7 cellular contexts compared by ENCODE assay signal in genomic region chr6:3925904-3926482, GRCh38.
A peak's percentile ranks its signal among the peaks of the same experiment; 100 is the strongest.
DNase-seq lines count a peak whose midpoint lies in the region; ATAC-seq, FAIRE-seq and TF ChIP-seq lines count a peak whose summit lies in the region.
"Not testable (repeated sequence)": the region's sequence is repeated elsewhere in the genome, so short reads cannot be mapped to it uniquely, and the experiment has no call there.

No MANE protein-coding gene starts in this region.

- not testable (repeated sequence) for H3K14ac ChIP-seq in mesenchymal stem cell (ENCODE audit: low read length in 2 of 2)

- H3K27ac ChIP-seq in GM23248 (peak overlapping the region; percentile 44; the same call in 1 of the 2 replicates), esophagus muscularis mucosa (replicated peaks in 1 of 4) (peak overlapping the region; percentile 36 to 73 (median 64)), heart left ventricle (peak overlapping the region in 11 of 12 donors; percentile 33 to 70 (median 49)), gastrocnemius medialis (peak overlapping the region; percentile 13 to 74 (median 27))
- not testable (repeated sequence) for H3K27ac ChIP-seq in astrocyte (ENCODE audit: low read depth, low read length); mesenchymal stem cell (ENCODE audit: low read length, poor library complexity, severe bottlenecking)

- not testable (repeated sequence) for TF ChIP-seq POLR2A in esophagus muscularis mucosa (IDR thresholded peaks at IDR 0.05; ENCODE audit: low read depth); heart left ventricle (IDR thresholded peaks at IDR 0.05); gastrocnemius medialis (IDR thresholded peaks at IDR 0.05)

- H3K4me2 ChIP-seq in GM23248 (ENCODE audit: unreplicated experiment) (peak overlapping the region; percentile 67), astrocyte (ENCODE audit: low read length) (peak overlapping the region; percentile 62)
- H3K4me2 ChIP-seq in mesenchymal stem cell (ENCODE audit: low read length, poor library complexity, severe bottlenecking), result not testable (repeated sequence)

- H3K4me3 ChIP-seq in GM23248; astrocyte (ENCODE audit: insufficient read depth, low read depth, low read length); gastrocnemius medialis: not testable (repeated sequence)
- H3K4me3 ChIP-seq in esophagus muscularis mucosa (peak overlapping the region in 1 of 4 donors; percentile 18), heart left ventricle (peak overlapping the region in 6 of 12 donors; percentile 13 to 40 (median 26)), mesenchymal stem cell (ENCODE audit: insufficient read depth in 1 of 2, low read depth in 1 of 2, low read length in 2 of 2) (peak overlapping the region in 1 of 2 experiments; percentile 35)

- peaks cover 23% of the 10 kb centered on the region for H3F3A ChIP-seq in GM23248 (ENCODE audit: insufficient read depth)

- not testable (repeated sequence) for H2AK5ac ChIP-seq in mesenchymal stem cell (ENCODE audit: low read length, severe bottlenecking)

- not testable (repeated sequence) for H4K8ac ChIP-seq in mesenchymal stem cell (ENCODE audit: low read length)

- H3K4me3 Mint-ChIP-seq in astrocyte (ENCODE audit: unreplicated experiment), result not testable (repeated sequence)

- H3K27ac Mint-ChIP-seq in astrocyte (ENCODE audit: unreplicated experiment), result not testable (repeated sequence)

- H3K4me1 ChIP-seq in GM23248 (ENCODE audit: insufficient read depth) (peaks cover 42% of the 10 kb centered on the region), astrocyte (ENCODE audit: insufficient read depth, low read length) (peaks cover 13% of the 10 kb centered on the region), esophagus muscularis mucosa (peaks cover 8 to 44% (median 38%) of the 10 kb centered on the region in 4 donors), heart left ventricle (peaks cover 0 to 33% (median 9%) of the 10 kb centered on the region in 12 donors), gastrocnemius medialis (peaks cover 22 to 24% of the 10 kb centered on the region in 2 donors)
- not testable (repeated sequence) for H3K4me1 ChIP-seq in mesenchymal stem cell (ENCODE audit: control insufficient read depth, insufficient read depth, low read depth, low read length)

- H3K36me3 ChIP-seq in GM23248 (ENCODE audit: low read depth); astrocyte (ENCODE audit: insufficient read depth, low read length); esophagus muscularis mucosa; heart left ventricle; mesenchymal stem cell (ENCODE audit: control insufficient read depth in 1 of 2, insufficient read depth in 2 of 2, low read depth in 1 of 2, low read length in 2 of 2); gastrocnemius medialis: not testable (repeated sequence)

- 8 to 14% methylated on average over 7 to 13 of the region's 13 CpGs for WGBS in GM23248 (ENCODE audit: low coverage in 1 of 2, low lambda C conversion rate in 2 of 2, missing lambda C conversion rate in 2 of 2), 2 experiments
- WGBS in esophagus muscularis mucosa, result 69% methylated on average over 13 of the region's 13 CpGs
- 31 to 46% (median 35%) methylated on average over 13 of the region's 13 CpGs for WGBS in heart left ventricle, 4 donors
- WGBS in mesenchymal stem cell, result 92% methylated on average over 13 of the region's 13 CpGs

- H3K4ac ChIP-seq in mesenchymal stem cell (ENCODE audit: low read depth in 1 of 2, low read length in 2 of 2), result not testable (repeated sequence)

- not testable (repeated sequence) for H3K23ac ChIP-seq in mesenchymal stem cell (ENCODE audit: low read length in 2 of 2)

- in situ Hi-C loops in GM23248 (cut with MboI); gastrocnemius medialis (cut with MboI; ENCODE audit: low sequenced_read_pairs in 4 of 4): not testable (repeated sequence)

- peaks cover 15% of the 10 kb centered on the region for H3K4me1 Mint-ChIP-seq in astrocyte (ENCODE audit: low read depth, unreplicated experiment)

- peak overlapping the region; percentile 42; the same call in 1 of the 2 replicates for H3K9ac ChIP-seq in GM23248
- H3K9ac ChIP-seq in astrocyte (ENCODE audit: low read length), result not testable (repeated sequence)
- peak overlapping the region; percentile 36 for H3K9ac ChIP-seq in mesenchymal stem cell (ENCODE audit: low read length)

- not testable (repeated sequence) for H3K27me3 Mint-ChIP-seq in astrocyte (ENCODE audit: low read depth, unreplicated experiment)

- H3K79me1 ChIP-seq in mesenchymal stem cell (replicated peaks; ENCODE audit: low read length, poor library complexity, severe bottlenecking), result not testable (repeated sequence)

- H3K36me3 Mint-ChIP-seq in astrocyte (ENCODE audit: low read depth, unreplicated experiment), result not testable (repeated sequence)

- not testable (repeated sequence) for TF ChIP-seq CTCF in astrocyte (IDR thresholded peaks at IDR 0.05; ENCODE audit: insufficient read depth, low read depth, low read length); esophagus muscularis mucosa (IDR thresholded peaks at IDR 0.05); heart left ventricle (IDR thresholded peaks at IDR 0.05); gastrocnemius medialis (IDR thresholded peaks at IDR 0.05 in 4 of 5, conservative IDR thresholded peaks at IDR 0.05 in 1 of 5)

- not testable (repeated sequence) for H4K91ac ChIP-seq in mesenchymal stem cell (ENCODE audit: low read length)

- H3K9me3 ChIP-seq in GM23248 (ENCODE audit: low read depth); astrocyte (ENCODE audit: insufficient read depth, low read depth, low read length); esophagus muscularis mucosa; heart left ventricle; mesenchymal stem cell (ENCODE audit: control insufficient read depth, low read length); gastrocnemius medialis: not testable (repeated sequence)

- H3K9me3 Mint-ChIP-seq in astrocyte (ENCODE audit: unreplicated experiment), result not testable (repeated sequence)

- not testable (repeated sequence) for TF ChIP-seq EP300 in esophagus muscularis mucosa (IDR thresholded peaks at IDR 0.05)

- intact Hi-C loops in esophagus muscularis mucosa (cut with DNase I); gastrocnemius medialis (cut with DNase I; ENCODE audit: low total_unique reads): not testable (repeated sequence)
- intact Hi-C loops in heart left ventricle (cut with DNase I), result loop anchor here in 1 of 10 donors (5.0 kb wide), 1 partner anchor 39 kb away; no protein-coding TSS in a partner anchor

- H2BK120ac ChIP-seq in mesenchymal stem cell (ENCODE audit: low read depth, low read length), result not testable (repeated sequence)

- H2BK15ac ChIP-seq in mesenchymal stem cell (ENCODE audit: low read depth, poor library complexity, severe bottlenecking), result not testable (repeated sequence)

- H2AFZ ChIP-seq in GM23248, result peak overlapping the region; percentile 87
- peak overlapping the region; percentile 83 for H2AFZ ChIP-seq in astrocyte (ENCODE audit: low read depth, low read length)
- not testable (repeated sequence) for H2AFZ ChIP-seq in mesenchymal stem cell (ENCODE audit: low read depth, low read length)

- not testable (repeated sequence) for FAIRE-seq in astrocyte (lab: Jason Lieb, UNC)

- H4K20me1 ChIP-seq in GM23248 (ENCODE audit: insufficient read depth); astrocyte (ENCODE audit: insufficient read depth, low read length): not testable (repeated sequence)

- H3K27me3 ChIP-seq in GM23248 (replicated peaks; ENCODE audit: insufficient read depth); astrocyte (ENCODE audit: insufficient read depth, low read length); esophagus muscularis mucosa; heart left ventricle; mesenchymal stem cell (ENCODE audit: control insufficient read depth in 1 of 2, insufficient read depth in 1 of 2, low read length in 2 of 2); gastrocnemius medialis: not testable (repeated sequence)

- H3K79me2 ChIP-seq in GM23248 (ENCODE audit: insufficient read depth); astrocyte (ENCODE audit: insufficient read depth, low read length): not testable (repeated sequence)

- H2BK12ac ChIP-seq in mesenchymal stem cell (ENCODE audit: low read length in 2 of 2), result not testable (repeated sequence)

- peak; percentile 68 for DNase-seq in GM23248
- peak; percentile 38 for DNase-seq in NCI-H226
- not testable (repeated sequence) for DNase-seq in astrocyte (ENCODE audit: low read depth); mesenchymal stem cell
- peak; percentile 90 for DNase-seq in esophagus muscularis mucosa (ENCODE audit: extremely low spot score)
- peak in 2 of 5 donors; percentile 54 to 65 for DNase-seq in heart left ventricle
- peak in 1 of 2 donors; percentile 44 for DNase-seq in gastrocnemius medialis

- H3K18ac ChIP-seq in mesenchymal stem cell (ENCODE audit: low read depth in 1 of 2, low read length in 2 of 2), result not testable (repeated sequence)

- H3K9me2 ChIP-seq in GM23248 (ENCODE audit: insufficient read depth), result not testable (repeated sequence)

- peak; percentile 62 to 81 (median 81) for ATAC-seq in heart left ventricle
- ATAC-seq in gastrocnemius medialis, result peak in 1 of 2 donors; percentile 48

- not testable (repeated sequence) for H2BK5ac ChIP-seq in mesenchymal stem cell (ENCODE audit: low read depth, low read length, poor library complexity, severe bottlenecking)
